8 cellular contexts compared by ENCODE assay signal in the genomic region with DNA sequence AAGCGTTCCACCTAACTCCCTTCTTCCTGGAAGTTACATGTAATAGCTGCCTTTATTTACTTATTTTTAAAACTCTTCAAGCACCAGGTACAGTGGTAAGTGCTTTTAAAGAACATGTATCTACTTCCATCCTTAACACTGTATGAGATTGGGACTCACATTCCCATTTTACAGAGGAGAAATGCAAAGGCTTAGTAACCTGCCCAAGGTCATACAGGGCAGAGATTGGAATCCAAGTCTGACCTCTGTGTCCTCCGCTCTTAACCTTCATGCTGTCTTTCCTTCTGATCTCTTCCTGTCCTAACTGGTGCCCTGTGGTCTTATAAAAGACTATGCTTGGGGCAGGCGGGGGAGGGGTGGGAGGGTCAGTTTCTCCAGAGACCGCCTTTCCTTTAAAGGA. TPM values are rescaled to one million over a fixed set of nuclear protein-coding genes. Genes with fewer than 3 reads are reported as not detected.
DNase-seq lines count a peak whose midpoint lies in the region; ATAC-seq and TF ChIP-seq lines count a peak whose summit lies in the region.

No MANE protein-coding gene starts in this region.

- ATAC-seq in activated CD8-positive, alpha-beta T cell treated with anti-CD3 and anti-CD28 coated beads for 36 hours: no peak

- 44% methylated on average over 4 of the region's 4 CpGs for whole genome bisulfite sequencing in smooth muscle cell (ENCODE audit: low lambda C conversion rate)

- H3K4me3 Mint-ChIP-seq in activated CD8-positive, alpha-beta T cell treated with anti-CD3 and anti-CD28 coated beads for 36 hours: peak overlapping the region; percentile 87

- POLR2A ChIA-PET in HEK293 (lab: Yijun Ruan, JAX): no interaction called here
- POLR2A ChIA-PET in activated CD8-positive, alpha-beta T cell treated with anti-CD3 and anti-CD28 coated beads for 36 hours (lab: Charles Lee): no interaction called here

- H3K27me3 ChIP-seq in iPS-15b (ENCODE audit: control insufficient read depth, insufficient read depth, low read length) (no peaks in the 10 kb centered on the region), smooth muscle cell (ENCODE audit: low read depth) (no peaks in the 10 kb centered on the region)

- peaks cover 68% of the 10 kb centered on the region for H3K79me2 ChIP-seq in smooth muscle cell (ENCODE audit: low read depth)

- H4K20me1 ChIP-seq in smooth muscle cell (ENCODE audit: low read depth): peaks cover 55% of the 10 kb centered on the region

- no peaks in the 10 kb centered on the region for H3F3A ChIP-seq in smooth muscle cell (ENCODE audit: low read depth)

- H2AFZ ChIP-seq in smooth muscle cell (ENCODE audit: low read depth): no peak overlapping the region

- H3K36me3 ChIP-seq in HEK293 (ENCODE audit: control insufficient read depth in 2 of 2, insufficient read depth in 1 of 2, low read length in 2 of 2): no peaks in the 10 kb centered on the region
- H3K36me3 ChIP-seq in iPS-15b (ENCODE audit: control insufficient read depth, insufficient read depth, low read length): no peaks in the 10 kb centered on the region
- no peaks in the 10 kb centered on the region for H3K36me3 ChIP-seq in smooth muscle cell (ENCODE audit: low read depth)

- H3K27me3 Mint-ChIP-seq in activated CD8-positive, alpha-beta T cell treated with anti-CD3 and anti-CD28 coated beads for 36 hours: no peaks in the 10 kb centered on the region

- H3K27ac Mint-ChIP-seq in activated CD8-positive, alpha-beta T cell treated with anti-CD3 and anti-CD28 coated beads for 36 hours: peak overlapping the region; percentile 70

- no peak for TF ChIP-seq CTCF in HEK293 (tag by site-specific recombination; IDR thresholded peaks at IDR 0.05)
- no peak for TF ChIP-seq CTCF in activated CD8-positive, alpha-beta T cell treated with anti-CD3 and anti-CD28 coated beads for 36 hours (IDR thresholded peaks at IDR 0.05)
- no peak for TF ChIP-seq CTCF in smooth muscle cell (IDR thresholded peaks at IDR 0.05; ENCODE audit: borderline replicate concordance, insufficient read depth, poor library complexity, severe bottlenecking)

- peaks cover 44% of the 10 kb centered on the region for H3K4me1 Mint-ChIP-seq in activated CD8-positive, alpha-beta T cell treated with anti-CD3 and anti-CD28 coated beads for 36 hours (ENCODE audit: low read depth)

- H3K27ac ChIP-seq in HEK293 (ENCODE audit: extremely low read depth, low read depth, low read length): no peak overlapping the region
- no peak overlapping the region for H3K27ac ChIP-seq in smooth muscle cell (ENCODE audit: low read depth)

- H3K9me3 Mint-ChIP-seq in activated CD8-positive, alpha-beta T cell treated with anti-CD3 and anti-CD28 coated beads for 36 hours: no peaks in the 10 kb centered on the region

- DNase-seq in activated CD8-positive, alpha-beta T cell treated with anti-CD3 and anti-CD28 coated beads for 36 hours: no peak
- DNase-seq in smooth muscle cell (lab: John Stamatoyannopoulos, UW; ENCODE audit: unreplicated experiment) (no peak), GM03348 (ENCODE audit: low spot score) (no peak), SHP77 treated with DMSO at 0.1 percent for 48 hours (lab: John Stamatoyannopoulos, UW) (no peak), dedifferentiated amniotic fluid mesenchymal stem cell (ENCODE audit: extremely low spot score) (no peak), NOMO-1 (lab: John Stamatoyannopoulos, UW; ENCODE audit: unreplicated experiment in 2 of 2) (no peak)

- H3K4me1 ChIP-seq in HEK293 (ENCODE audit: control insufficient read depth, insufficient read depth, low read length): 0 out of 2 replicates have a peak, but pooled peaks cover 5% of the 10 kb centered on the region
- H3K4me1 ChIP-seq in iPS-15b (ENCODE audit: control insufficient read depth, insufficient read depth, low read length): peaks cover 17% of the 10 kb centered on the region
- H3K4me1 ChIP-seq in smooth muscle cell (ENCODE audit: low read depth): peaks cover 11% of the 10 kb centered on the region

- H3K9me3 ChIP-seq in HEK293 (ENCODE audit: control insufficient read depth, insufficient read depth, low read depth, low read length) (no peaks in the 10 kb centered on the region), iPS-15b (ENCODE audit: control insufficient read depth, insufficient read depth, low read length) (no peaks in the 10 kb centered on the region), smooth muscle cell (replicated peaks; ENCODE audit: low read depth) (no peaks in the 10 kb centered on the region)

- H3K9ac ChIP-seq in iPS-15b (ENCODE audit: low read depth, low read length) (no peak overlapping the region), smooth muscle cell (ENCODE audit: low read depth) (peak overlapping the region; percentile 86)

- CTCF ChIA-PET in HEK293 (lab: Yijun Ruan, JAX): no interaction called here
- CTCF ChIA-PET in activated CD8-positive, alpha-beta T cell treated with anti-CD3 and anti-CD28 coated beads for 36 hours (lab: Charles Lee): interaction anchor here (2.2 kb wide), 1 partner anchor 10 kb away, joined by 7 read pairs; no protein-coding TSS in a partner anchor

- peak overlapping the region; percentile 94 for H3K4me2 ChIP-seq in smooth muscle cell

- H3K36me3 Mint-ChIP-seq in activated CD8-positive, alpha-beta T cell treated with anti-CD3 and anti-CD28 coated beads for 36 hours (ENCODE audit: low read depth): peaks cover 6% of the 10 kb centered on the region

- H3K4me3 ChIP-seq in HEK293 (ENCODE audit: low read depth, low read length) (peak overlapping the region; percentile 82), iPS-15b (ENCODE audit: low read depth, low read length) (peak overlapping the region; percentile 85), smooth muscle cell (peak overlapping the region; percentile 84)

- intact Hi-C loops in activated CD8-positive, alpha-beta T cell treated with anti-CD3 and anti-CD28 coated beads for 36 hours (cut with micrococcal nuclease): loop anchor here (5.0 to 10.0 kb wide), 2 partner anchors 45 to 103 kb away; a partner anchor contains a TSS

TF ChIP-seq in HEK293, 187 proteins besides CTCF, POLR2A, EP300 and RAD21:
- TF ChIP-seq ZNF114 (tag by site-specific recombination; IDR thresholded peaks at IDR 0.05) (no peak), ZFP41 (tag by site-specific recombination; IDR thresholded peaks at IDR 0.05; ENCODE audit: borderline replicate concordance) (no peak), SP3 (tag by site-specific recombination; IDR thresholded peaks at IDR 0.05) (no peak), SCRT1 (tag by site-specific recombination; IDR thresholded peaks at IDR 0.05; ENCODE audit: borderline replicate concordance) (no peak), ZSCAN16 (tag by site-specific recombination; IDR thresholded peaks at IDR 0.05) (no peak), MEIS1 (CRISPR knock-in tag; IDR thresholded peaks at IDR 0.05; ENCODE audit: borderline replicate concordance) (no peak), SETDB1 (IDR thresholded peaks at IDR 0.05; ENCODE audit: insufficient read length, low read length) (no peak)
- TF ChIP-seq, protein P1, sequence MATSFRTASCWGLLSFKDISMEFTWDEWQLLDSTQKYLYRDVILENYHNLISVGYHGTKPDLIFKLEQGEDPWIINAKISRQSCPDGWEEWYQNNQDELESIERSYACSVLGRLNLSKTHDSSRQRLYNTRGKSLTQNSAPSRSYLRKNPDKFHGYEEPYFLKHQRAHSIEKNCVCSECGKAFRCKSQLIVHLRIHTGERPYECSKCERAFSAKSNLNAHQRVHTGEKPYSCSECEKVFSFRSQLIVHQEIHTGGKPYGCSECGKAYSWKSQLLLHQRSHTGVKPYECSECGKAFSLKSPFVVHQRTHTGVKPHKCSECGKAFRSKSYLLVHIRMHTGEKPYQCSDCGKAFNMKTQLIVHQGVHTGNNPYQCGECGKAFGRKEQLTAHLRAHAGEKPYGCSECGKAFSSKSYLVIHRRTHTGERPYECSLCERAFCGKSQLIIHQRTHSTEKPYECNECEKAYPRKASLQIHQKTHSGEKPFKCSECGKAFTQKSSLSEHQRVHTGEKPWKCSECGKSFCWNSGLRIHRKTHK (tag by site-specific recombination; IDR thresholded peaks at IDR 0.05): no peak
- TF ChIP-seq, protein P2, sequence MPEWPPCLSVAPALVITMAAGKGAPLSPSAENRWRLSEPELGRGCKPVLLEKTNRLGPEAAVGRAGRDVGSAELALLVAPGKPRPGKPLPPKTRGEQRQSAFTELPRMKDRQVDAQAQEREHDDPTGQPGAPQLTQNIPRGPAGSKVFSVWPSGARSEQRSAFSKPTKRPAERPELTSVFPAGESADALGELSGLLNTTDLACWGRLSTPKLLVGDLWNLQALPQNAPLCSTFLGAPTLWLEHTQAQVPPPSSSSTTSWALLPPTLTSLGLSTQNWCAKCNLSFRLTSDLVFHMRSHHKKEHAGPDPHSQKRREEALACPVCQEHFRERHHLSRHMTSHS (tag by site-specific recombination; IDR thresholded peaks at IDR 0.05): no peak

RNA-seq across cellular contexts. Expression of a gene that starts 1.6 kb away (rescaled TPM):
- total RNA-seq in activated CD8-positive, alpha-beta T cell treated with anti-CD3 and anti-CD28 coated beads for 36 hours: 10 to 100 TPM; 16.5 to 16.8 TPM
- total RNA-seq in smooth muscle cell: 25.6 and 26.0 TPM in 2 replicates
- polyA plus RNA-seq in smooth muscle cell: 8.2 and 12.0 TPM in 2 replicates
